ENCODE assay signal across 11 cellular contexts in genomic region chr2:25257931-25258771, GRCh38.
DNase-seq lines count a peak whose midpoint lies in the region; ATAC-seq, FAIRE-seq and TF ChIP-seq lines count a peak whose summit lies in the region.
"Had no signal": no experiment of that assay in that cellular context is flagged by ENCODE, and none has a peak within 500 bp of the region (broad histone marks: within the 10 kb centered on the region; RNA-seq: fewer than 3 reads in every experiment).

No MANE protein-coding gene starts in this region.

- peaks cover 26% of the 10 kb centered on the region for H3K36me3 Mint-ChIP-seq in CD4-positive, CD25-positive, alpha-beta regulatory T cell
- peaks cover 48% of the 10 kb centered on the region for H3K36me3 Mint-ChIP-seq in nephron (ENCODE audit: low read depth)

- H3K9me3 ChIP-seq in CD4-positive, CD25-positive, alpha-beta regulatory T cell (ENCODE audit: control insufficient read depth in 2 of 2, low read length in 2 of 2) = no peaks in the 10 kb centered on the region
- H3K9me3 ChIP-seq in lower lobe of right lung = no peaks in the 10 kb centered on the region

- intact Hi-C loops in lower lobe of right lung (cut with DNase I) = no loop called here

- peaks cover 5% of the 10 kb centered on the region for H3K27me3 Mint-ChIP-seq in CD4-positive, CD25-positive, alpha-beta regulatory T cell
- no peaks in the 10 kb centered on the region for H3K27me3 Mint-ChIP-seq in nephron (ENCODE audit: low read depth)

- no peak for DNase-seq in CD4-positive, CD25-positive, alpha-beta regulatory T cell
- DNase-seq in H7 = peak; percentile 54
- no peak for DNase-seq in bronchial epithelial cell (ENCODE audit: low read depth)
- no peak for DNase-seq in glomerular visceral epithelial cell (ENCODE audit: extremely low spot score)
- no peak for DNase-seq in DMS114 treated with DMSO at 0.1 percent for 48 hours (lab: John Stamatoyannopoulos, UW; ENCODE audit: unreplicated experiment)
- DNase-seq in iPS-NIHi11 (ENCODE audit: low spot score) = no peak
- DNase-seq in lower lobe of right lung = no peak
- DNase-seq: cortex of kidney, SHP77 treated with DMSO at 0.1 percent for 48 hours had no signal

- TF ChIP-seq CTCF in bronchial epithelial cell (IDR thresholded peaks at IDR 0.05; ENCODE audit: insufficient read depth, low read length, severe bottlenecking) = no peak
- TF ChIP-seq CTCF in nephron (IDR thresholded peaks at IDR 0.05; ENCODE audit: unreplicated experiment in 3 of 3) = no peak
- no peak for TF ChIP-seq CTCF in lower lobe of right lung (IDR thresholded peaks at IDR 0.05)

- H3K27me3 ChIP-seq in CD4-positive, CD25-positive, alpha-beta regulatory T cell (ENCODE audit: control insufficient read depth, insufficient read depth, low read length) = no peaks in the 10 kb centered on the region
- H3K27me3 ChIP-seq in H7 (ENCODE audit: control insufficient read depth, insufficient read depth, low read length) (no peaks in the 10 kb centered on the region), bronchial epithelial cell (ENCODE audit: control insufficient read depth, insufficient read depth, low read length) (no peaks in the 10 kb centered on the region), lower lobe of right lung (ENCODE audit: low read depth) (no peaks in the 10 kb centered on the region)

- no peak overlapping the region for H3K4me3 ChIP-seq in CD4-positive, CD25-positive, alpha-beta regulatory T cell (ENCODE audit: low read depth, low read length)
- no peak overlapping the region for H3K4me3 ChIP-seq in H7 (ENCODE audit: insufficient read depth, low read depth, low read length)
- H3K4me3 ChIP-seq in bronchial epithelial cell (ENCODE audit: low read depth, low read length) = no peak overlapping the region
- no peak overlapping the region for H3K4me3 ChIP-seq in lower lobe of right lung

- no peaks in the 10 kb centered on the region for H3K9me3 Mint-ChIP-seq in CD4-positive, CD25-positive, alpha-beta regulatory T cell
- no peaks in the 10 kb centered on the region for H3K9me3 Mint-ChIP-seq in nephron
- H3K9me3 Mint-ChIP-seq: activated T-helper 1 cell treated with anti-CD3 and anti-CD28 coated beads, Interleukin-12 subunit alpha, Interleukin-12 subunit beta, Interleukin-2, Interleukin-4 antibody, amounts not matched to agents 30 ng/mL and 10 ng/mL and 1 ng/mL, durations not matched to agents 14 hours and 24 hours and 36 hours had no signal

- no peak for ATAC-seq in CD4-positive, CD25-positive, alpha-beta regulatory T cell (ENCODE audit: low read depth in 2 of 2)
- ATAC-seq in lower lobe of right lung = no peak

- no peak overlapping the region for H3K27ac ChIP-seq in CD4-positive, CD25-positive, alpha-beta regulatory T cell (ENCODE audit: insufficient read depth, low read length, poor library complexity, severe bottlenecking)
- H3K27ac ChIP-seq in lower lobe of right lung = no peak overlapping the region

- peaks cover 30% of the 10 kb centered on the region for H3K36me3 ChIP-seq in CD4-positive, CD25-positive, alpha-beta regulatory T cell (ENCODE audit: control insufficient read depth, insufficient read depth, low read length)
- H3K36me3 ChIP-seq in H7 (replicated peaks; ENCODE audit: control insufficient read depth, insufficient read depth, low read length) (peaks cover 2% of the 10 kb centered on the region), bronchial epithelial cell (ENCODE audit: control insufficient read depth, insufficient read depth, low read length) (peaks cover 2% of the 10 kb centered on the region), lower lobe of right lung (peaks cover 24% of the 10 kb centered on the region)

- peak; percentile 28 for FAIRE-seq in bronchial epithelial cell (lab: Jason Lieb, UNC)

- peak overlapping the region in 2 of 3 donors; percentile 31 to 72 for H3K27ac Mint-ChIP-seq in CD4-positive, CD25-positive, alpha-beta regulatory T cell
- peak overlapping the region; percentile 5 to 53 (median 33) for H3K27ac Mint-ChIP-seq in nephron
- H3K27ac Mint-ChIP-seq: activated T-helper 1 cell treated with anti-CD3 and anti-CD28 coated beads, Interleukin-12 subunit alpha, Interleukin-12 subunit beta, Interleukin-2, Interleukin-4 antibody, amounts not matched to agents 30 ng/mL and 10 ng/mL and 1 ng/mL, durations not matched to agents 14 hours and 24 hours and 36 hours had no signal

- H3K4me1 ChIP-seq in CD4-positive, CD25-positive, alpha-beta regulatory T cell (ENCODE audit: control insufficient read depth, insufficient read depth, low read length, poor library complexity, severe bottlenecking) = no peaks in the 10 kb centered on the region
- peaks cover 17% of the 10 kb centered on the region for H3K4me1 ChIP-seq in lower lobe of right lung

- H3K4me1 Mint-ChIP-seq in CD4-positive, CD25-positive, alpha-beta regulatory T cell = peaks cover 14 to 40% (median 20%) of the 10 kb centered on the region in 4 donors
- H3K4me1 Mint-ChIP-seq in nephron = peaks cover 61% of the 10 kb centered on the region

- H3K4me3 Mint-ChIP-seq in CD4-positive, CD25-positive, alpha-beta regulatory T cell = no peak overlapping the region
- H3K4me3 Mint-ChIP-seq in nephron = no peak overlapping the region
- H3K4me3 Mint-ChIP-seq: activated T-helper 1 cell treated with anti-CD3 and anti-CD28 coated beads, Interleukin-12 subunit alpha, Interleukin-12 subunit beta, Interleukin-2, Interleukin-4 antibody, amounts not matched to agents 30 ng/mL and 10 ng/mL and 1 ng/mL, durations not matched to agents 14 hours and 24 hours and 36 hours had no signal
